ENCODE assay signal across 33 cellular contexts in the genomic region with DNA sequence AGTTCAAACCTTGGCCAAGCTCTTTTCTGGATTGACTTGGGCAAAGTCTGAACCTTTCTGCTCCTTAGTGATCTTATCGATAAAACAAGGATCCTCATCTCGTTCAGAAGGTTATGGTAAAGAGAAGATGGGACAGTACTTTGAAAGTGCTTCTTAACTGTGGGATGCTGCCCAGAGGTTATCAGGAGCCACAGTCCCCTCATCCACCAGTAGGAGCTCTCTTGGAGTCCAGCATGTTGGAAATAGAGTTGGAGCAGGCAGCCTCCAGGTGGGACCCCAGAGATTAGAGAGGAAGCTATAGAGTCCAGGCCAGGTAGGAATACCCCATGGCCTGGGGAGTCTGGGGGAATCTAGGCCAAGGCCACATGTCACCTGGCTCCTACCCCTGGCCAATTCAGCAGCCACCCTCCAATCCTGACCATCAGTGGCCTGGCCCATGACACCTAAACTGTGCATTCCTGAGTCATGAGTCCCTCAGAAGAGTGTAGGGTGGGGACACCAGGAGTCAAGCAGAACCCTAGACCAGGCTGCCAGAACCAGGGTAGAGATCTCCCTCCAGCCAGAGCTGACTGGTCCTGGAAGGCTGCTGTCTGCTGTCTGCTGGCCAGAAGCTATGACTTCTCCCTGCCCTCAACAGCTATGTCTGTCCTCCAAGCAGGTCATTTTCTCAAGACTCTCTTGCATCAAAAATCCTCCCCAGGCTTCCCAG.
"Had no signal": no experiment of that assay in that cellular context is flagged by ENCODE, and none has a peak within 500 bp of the region (broad histone marks: within the 10 kb centered on the region; RNA-seq: fewer than 3 reads in every experiment).

No MANE protein-coding gene starts in this region.

- H3K4me1 Mint-ChIP-seq: activated CD4-positive, alpha-beta T cell treated with anti-CD3 and anti-CD28 coated beads, Interleukin-2, amount 10 ng/mL, durations not matched to agents 7 days and 5 days; activated naive CD4-positive, alpha-beta T cell treated with anti-CD3 and anti-CD28 coated beads, Interleukin-2, amount 50 U/mL, for 24 hours; activated naive CD8-positive, alpha-beta T cell treated with anti-CD3 and anti-CD28 coated beads for 36 hours; activated naive CD8-positive, alpha-beta T cell treated with anti-CD3 and anti-CD28 coated beads, Interleukin-2, amount 50 U/mL, for 24 hours; central memory CD8-positive, alpha-beta T cell; T-cell; WTC11 had no signal

- H3K27ac Mint-ChIP-seq: activated CD4-positive, alpha-beta T cell treated with anti-CD3 and anti-CD28 coated beads, Interleukin-2, amount 10 ng/mL, durations not matched to agents 7 days and 5 days; activated CD8-positive, alpha-beta T cell treated with anti-CD3 and anti-CD28 coated beads for 36 hours; activated naive CD4-positive, alpha-beta T cell treated with anti-CD3 and anti-CD28 coated beads for 36 hours; activated naive CD4-positive, alpha-beta T cell treated with anti-CD3 and anti-CD28 coated beads, Interleukin-2, amount 50 U/mL, for 24 hours; activated naive CD8-positive, alpha-beta T cell treated with anti-CD3 and anti-CD28 coated beads for 36 hours; activated naive CD8-positive, alpha-beta T cell treated with anti-CD3 and anti-CD28 coated beads, Interleukin-2, amount 50 U/mL, for 24 hours; activated T-helper 2 cell treated with anti-CD3 and anti-CD28 coated beads, Interferon-gamma antibody, Interleukin-2, Interleukin-4, amounts not matched to agents 10 μg/mL and 5 μg/mL and 100 μg/mL, durations not matched to agents 14 hours and 24 hours and 36 hours; dendritic cell treated with granulocyte-macrophage colony-stimulating factor and Interleukin-4, amounts not matched to agents 40 ng/mL and 50 ng/mL, for 4 days; T-cell; T-helper 1 cell treated with Interleukin-12 subunit alpha and Interleukin-12 subunit beta and Interleukin-4 antibody, amounts not matched to agents 30 μg/mL and 1 μg/mL, for 36 hours; T-helper 2 cell treated with Interferon-gamma antibody and Interleukin-4, amounts not matched to agents 5 μg/mL and 100 μg/mL, for 36 hours; WTC11 had no signal

- H3K4me1 ChIP-seq: adrenal gland, body of pancreas, esophagus muscularis mucosa had no signal

- H3K36me3 ChIP-seq: adrenal gland, cardiac muscle cell, esophagus muscularis mucosa had no signal

- H3K36me3 Mint-ChIP-seq: activated naive CD4-positive, alpha-beta T cell treated with anti-CD3 and anti-CD28 coated beads, Interleukin-2, amount 50 U/mL, for 24 hours; activated naive CD8-positive, alpha-beta T cell treated with anti-CD3 and anti-CD28 coated beads for 36 hours; T-cell; WTC11 had no signal

- H3K27me3 ChIP-seq: adrenal gland, body of pancreas, cardiac muscle cell, esophagus muscularis mucosa had no signal

- H3K4me3 Mint-ChIP-seq: activated CD4-positive, alpha-beta T cell treated with anti-CD3 and anti-CD28 coated beads, Interleukin-2, amount 10 ng/mL, durations not matched to agents 7 days and 5 days; activated CD8-positive, alpha-beta T cell treated with anti-CD3 and anti-CD28 coated beads for 36 hours; activated naive CD4-positive, alpha-beta T cell treated with anti-CD3 and anti-CD28 coated beads for 36 hours; activated naive CD4-positive, alpha-beta T cell treated with anti-CD3 and anti-CD28 coated beads, Interleukin-2, amount 50 U/mL, for 24 hours; activated naive CD8-positive, alpha-beta T cell treated with anti-CD3 and anti-CD28 coated beads for 36 hours; activated naive CD8-positive, alpha-beta T cell treated with anti-CD3 and anti-CD28 coated beads, Interleukin-2, amount 50 U/mL, for 24 hours; activated T-cell treated with anti-CD3 and anti-CD28 coated beads, Interleukin-2, amount 50 U/mL, for 4 hours; central memory CD8-positive, alpha-beta T cell; dendritic cell treated with granulocyte-macrophage colony-stimulating factor and Interleukin-4, amounts not matched to agents 40 ng/mL and 50 ng/mL, for 4 days; T-cell; T-helper 1 cell treated with Interleukin-12 subunit alpha and Interleukin-12 subunit beta and Interleukin-4 antibody, amounts not matched to agents 30 μg/mL and 1 μg/mL, for 36 hours; T-helper 2 cell treated with Interferon-gamma antibody and Interleukin-4, amounts not matched to agents 5 μg/mL and 100 μg/mL, for 36 hours; WTC11 had no signal

- ATAC-seq: activated CD8-positive, alpha-beta T cell treated with anti-CD3 and anti-CD28 coated beads for 36 hours; activated naive CD8-positive, alpha-beta T cell treated with anti-CD3 and anti-CD28 coated beads, Interleukin-2, amount 50 U/mL, for 24 hours; activated T-cell treated with anti-CD3 and anti-CD28 coated beads, Interleukin-2, amount 50 U/mL, for 4 hours; body of pancreas; WTC11 had no signal

- H3K4me3 ChIP-seq: adrenal gland, body of pancreas, cardiac muscle cell, coronary artery, dorsolateral prefrontal cortex, esophagus muscularis mucosa had no signal

- H3K9me3 ChIP-seq: adrenal gland, body of pancreas, esophagus muscularis mucosa had no signal

- H3K27ac ChIP-seq: adrenal gland, body of pancreas, cardiac muscle cell, coronary artery, dorsolateral prefrontal cortex, esophagus muscularis mucosa had no signal

- DNase-seq: activated CD4-positive, alpha-beta T cell treated with anti-CD3 and anti-CD28 coated beads for 1 hour; activated CD4-positive, alpha-beta T cell treated with anti-CD3 and anti-CD28 coated beads for 4 hours; activated CD4-positive, alpha-beta T cell treated with anti-CD3 and anti-CD28 coated beads, Interleukin-2, amount 10 ng/mL, durations not matched to agents 7 days and 5 days; activated CD4-positive, alpha-beta T cell treated with anti-CD3 and anti-CD28 coated beads, Interleukin-2, amount 50 U/mL, for 4 hours; activated CD8-positive, alpha-beta memory T cell treated with anti-CD3 and anti-CD28 coated beads for 24 hours; activated CD8-positive, alpha-beta T cell treated with anti-CD3 and anti-CD28 coated beads for 36 hours; activated effector memory CD4-positive, alpha-beta T cell treated with anti-CD3 and anti-CD28 coated beads, Interleukin-2, amount 50 U/mL, for 16 hours; activated naive CD4-positive, alpha-beta T cell treated with anti-CD3 and anti-CD28 coated beads for 36 hours; activated naive CD8-positive, alpha-beta T cell treated with anti-CD3 and anti-CD28 coated beads for 36 hours; activated naive CD8-positive, alpha-beta T cell treated with anti-CD3 and anti-CD28 coated beads, Interleukin-2, amount 50 U/mL, for 24 hours; activated T-cell treated with anti-CD3 and anti-CD28 coated beads, Interleukin-2, amount 50 U/mL, for 4 hours; adrenal gland; amygdala; aorta; body of pancreas; dorsolateral prefrontal cortex; effector memory CD4-positive, alpha-beta T cell; erythroblast; foreskin melanocyte; head of caudate nucleus; SW 1271; T-cell; T1000 had no signal

- H3K27me3 Mint-ChIP-seq: activated CD4-positive, alpha-beta T cell treated with anti-CD3 and anti-CD28 coated beads, Interleukin-2, amount 10 ng/mL, durations not matched to agents 7 days and 5 days; dendritic cell treated with granulocyte-macrophage colony-stimulating factor and Interleukin-4, amounts not matched to agents 40 ng/mL and 50 ng/mL, for 4 days had no signal

- H3K9me3 Mint-ChIP-seq: activated CD4-positive, alpha-beta T cell treated with anti-CD3 and anti-CD28 coated beads, Interleukin-2, amount 10 ng/mL, durations not matched to agents 7 days and 5 days; activated CD8-positive, alpha-beta T cell treated with anti-CD3 and anti-CD28 coated beads for 36 hours; activated naive CD4-positive, alpha-beta T cell treated with anti-CD3 and anti-CD28 coated beads for 36 hours; activated naive CD4-positive, alpha-beta T cell treated with anti-CD3 and anti-CD28 coated beads, Interleukin-2, amount 50 U/mL, for 24 hours; activated naive CD8-positive, alpha-beta T cell treated with anti-CD3 and anti-CD28 coated beads for 36 hours; activated naive CD8-positive, alpha-beta T cell treated with anti-CD3 and anti-CD28 coated beads, Interleukin-2, amount 50 U/mL, for 24 hours; activated T-cell treated with anti-CD3 and anti-CD28 coated beads, Interleukin-2, amount 50 U/mL, for 4 hours; activated T-helper 2 cell treated with anti-CD3 and anti-CD28 coated beads, Interferon-gamma antibody, Interleukin-2, Interleukin-4, amounts not matched to agents 10 μg/mL and 5 μg/mL and 100 μg/mL, durations not matched to agents 14 hours and 24 hours and 36 hours; central memory CD8-positive, alpha-beta T cell; dendritic cell treated with granulocyte-macrophage colony-stimulating factor and Interleukin-4, amounts not matched to agents 40 ng/mL and 50 ng/mL, for 4 days; T-cell; T-helper 1 cell treated with Interleukin-12 subunit alpha and Interleukin-12 subunit beta and Interleukin-4 antibody, amounts not matched to agents 30 μg/mL and 1 μg/mL, for 36 hours; T-helper 2 cell treated with Interferon-gamma antibody and Interleukin-4, amounts not matched to agents 5 μg/mL and 100 μg/mL, for 36 hours; WTC11 had no signal
